In the genomic region with DNA sequence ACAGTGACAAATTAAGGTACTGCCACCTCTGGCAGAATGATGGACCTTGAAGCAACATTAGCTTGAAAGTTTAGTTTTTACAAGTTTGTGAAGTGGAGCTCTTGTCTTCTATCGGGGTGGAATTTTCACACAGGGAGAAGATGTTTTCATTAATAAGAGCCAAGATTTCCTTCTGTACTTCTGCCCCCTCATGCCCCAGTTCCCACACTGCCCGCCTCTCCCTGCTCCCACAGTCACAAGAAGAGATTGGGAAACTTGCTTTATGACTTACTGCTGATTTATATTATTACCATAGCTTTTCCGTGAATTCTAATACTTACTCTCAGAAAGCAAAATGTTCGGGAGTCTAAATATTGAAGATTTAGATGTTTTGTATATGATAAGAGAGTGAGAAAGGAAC, we compare ENCODE assay signal across 28 cellular contexts.
"Had no signal": no experiment of that assay in that cellular context is flagged by ENCODE, and none has a peak within 500 bp of the region (broad histone marks: within the 10 kb centered on the region; RNA-seq: fewer than 3 reads in every experiment).

No MANE protein-coding gene starts in this region.

- DNase-seq: colonic mucosa; cortex of kidney; dermis blood vessel endothelial cell; dorsolateral prefrontal cortex; effector CD4-positive, alpha-beta T cell; effector CD8-positive, alpha-beta T cell; effector memory CD4-positive, alpha-beta T cell; effector memory CD8-positive, alpha-beta T cell; endodermal cell; erythroblast; esophagus squamous epithelium; foreskin fibroblast; foreskin keratinocyte; foreskin melanocyte; gastrocnemius medialis; glutamatergic neuron; heart left ventricle; heart right ventricle had no signal

- H3K9me3 Mint-ChIP-seq: dendritic cell treated with granulocyte-macrophage colony-stimulating factor and Interleukin-4, amounts not matched to agents 40 ng/mL and 50 ng/mL, for 4 days; effector memory CD8-positive, alpha-beta T cell had no signal

- H3K27me3 ChIP-seq: colonic mucosa, esophagus muscularis mucosa, esophagus squamous epithelium, foreskin keratinocyte, gastrocnemius medialis, gastroesophageal sphincter, heart left ventricle, heart right ventricle had no signal

- H3K4me3 ChIP-seq: colonic mucosa, coronary artery, dorsolateral prefrontal cortex, esophagus muscularis mucosa, esophagus squamous epithelium, gastrocnemius medialis, gastroesophageal sphincter, heart left ventricle, heart right ventricle had no signal

- H3K4me1 Mint-ChIP-seq: endodermal cell had no signal

- H3K36me3 ChIP-seq: colonic mucosa, esophagus muscularis mucosa, esophagus squamous epithelium, gastrocnemius medialis, gastroesophageal sphincter, heart left ventricle, heart right ventricle had no signal

- H3K9me3 ChIP-seq: colonic mucosa, esophagus muscularis mucosa, esophagus squamous epithelium, gastrocnemius medialis, gastroesophageal sphincter, heart left ventricle, heart right ventricle had no signal

- ATAC-seq: effector memory CD8-positive, alpha-beta T cell; esophagus mucosa; foreskin keratinocyte; gastrocnemius medialis; gastroesophageal sphincter; heart left ventricle; heart right ventricle had no signal

- H3K27me3 Mint-ChIP-seq: dendritic cell treated with granulocyte-macrophage colony-stimulating factor and Interleukin-4, amounts not matched to agents 40 ng/mL and 50 ng/mL, for 4 days; effector memory CD8-positive, alpha-beta T cell had no signal

- H3K27ac ChIP-seq: colonic mucosa, coronary artery, dorsolateral prefrontal cortex, epithelial cell of prostate, esophagus muscularis mucosa, esophagus squamous epithelium, foreskin keratinocyte, gastrocnemius medialis, gastroesophageal sphincter, heart left ventricle, heart right ventricle had no signal

- H3K4me1 ChIP-seq: colonic mucosa, esophagus muscularis mucosa, esophagus squamous epithelium, foreskin keratinocyte, gastrocnemius medialis, gastroesophageal sphincter, heart left ventricle, heart right ventricle had no signal

- FAIRE-seq: colon, endometrium, endothelial cell of umbilical vein, frontal cortex had no signal

- H3K27ac Mint-ChIP-seq: dendritic cell treated with granulocyte-macrophage colony-stimulating factor and Interleukin-4, amounts not matched to agents 40 ng/mL and 50 ng/mL, for 4 days; effector memory CD8-positive, alpha-beta T cell; endodermal cell had no signal

- H3K4me3 Mint-ChIP-seq: dendritic cell treated with granulocyte-macrophage colony-stimulating factor and Interleukin-4, amounts not matched to agents 40 ng/mL and 50 ng/mL, for 4 days; effector memory CD8-positive, alpha-beta T cell; endodermal cell had no signal
